16 cellular contexts compared by ENCODE assay signal in genomic region chr11:48049036-48049435, GRCh38.
DNase-seq lines count a peak whose midpoint lies in the region; TF ChIP-seq lines count a peak whose summit lies in the region.
"Had no signal": no experiment of that assay in that cellular context is flagged by ENCODE, and none has a peak within 500 bp of the region (broad histone marks: within the 10 kb centered on the region; RNA-seq: fewer than 3 reads in every experiment).

No MANE protein-coding gene starts in this region.

- peak overlapping the region; percentile 6 for H3K27ac ChIP-seq in caudate nucleus (ENCODE audit: low read depth, low read length)
- H3K27ac ChIP-seq in osteoblast (ENCODE audit: low read depth, low read length), result peak overlapping the region; percentile 8

- H3K4me1 Mint-ChIP-seq in CD14-positive monocyte, result peaks cover 84% of the 10 kb centered on the region
- H3K4me1 Mint-ChIP-seq in HFFc6 (ENCODE audit: low read depth), result peaks cover 48% of the 10 kb centered on the region

- H3K36me3 Mint-ChIP-seq in CD14-positive monocyte (peaks cover 26 to 39% of the 10 kb centered on the region in 2 donors), HFFc6 (ENCODE audit: low read depth) (no peaks in the 10 kb centered on the region)

- H2AFZ ChIP-seq in osteoblast (ENCODE audit: low read length), result no peak overlapping the region

- H3K9me3 Mint-ChIP-seq in CD14-positive monocyte (peaks cover 0 to 3% (median 0%) of the 10 kb centered on the region in 7 donors), HFFc6 (no peaks in the 10 kb centered on the region)

- H3K27ac Mint-ChIP-seq in CD14-positive monocyte (peak overlapping the region in 5 of 7 donors; percentile 30 to 61 (median 35)), HFFc6 (peak overlapping the region; percentile 21; the same call in 1 of the 2 replicates)

- H3K27me3 ChIP-seq in osteoblast (ENCODE audit: insufficient read depth, low read length), result no peaks in the 10 kb centered on the region
- H3K27me3 ChIP-seq: BE2C had no signal

- H3K4me1 ChIP-seq in osteoblast (ENCODE audit: insufficient read depth, low read length), result peaks cover 14% of the 10 kb centered on the region
- H3K4me1 ChIP-seq: BE2C had no signal

- H3K9me3 ChIP-seq in osteoblast (ENCODE audit: low read depth, low read length), result no peaks in the 10 kb centered on the region
- H3K9me3 ChIP-seq: BE2C had no signal

- H4K20me1 ChIP-seq in osteoblast (ENCODE audit: insufficient read depth, low read length), result peaks cover 13% of the 10 kb centered on the region

- H3K27me3 Mint-ChIP-seq in CD14-positive monocyte (ENCODE audit: low read depth in 3 of 3), result no peaks in the 10 kb centered on the region
- H3K27me3 Mint-ChIP-seq in HFFc6 (ENCODE audit: insufficient read depth), result no peaks in the 10 kb centered on the region

- intact Hi-C loops in CD14-positive monocyte (cut with micrococcal nuclease), result no loop called here

- H3K79me2 ChIP-seq in osteoblast (ENCODE audit: insufficient read depth, low read length), result peaks cover 76% of the 10 kb centered on the region

- H3K4me3 Mint-ChIP-seq in CD14-positive monocyte (no peak overlapping the region), HFFc6 (no peak overlapping the region)
- H3K4me3 Mint-ChIP-seq: activated CD8-positive, alpha-beta T cell treated with anti-CD3 and anti-CD28 coated beads, Interleukin-2, amount 10 ng/mL, durations not matched to agents 7 days and 5 days had no signal

- in situ Hi-C loops in GM13976 (cut with MboI; ENCODE audit: low sequenced_read_pairs, unreplicated experiment), result no loop called here

- DNase-seq in CD14-positive monocyte (ENCODE audit: low spot score) (no peak), HFFc6 (no peak), caudate nucleus (lab: John Stamatoyannopoulos, UW) (peak in 1 of 61 donors; percentile 33), osteoblast (ENCODE audit: insufficient read length, low spot score, missing footprints) (no peak), foreskin melanocyte (no peak), GM13976 (ENCODE audit: low spot score) (no peak), cerebellar cortex (ENCODE audit: low spot score) (no peak)
- DNase-seq: activated CD8-positive, alpha-beta T cell treated with anti-CD3 and anti-CD28 coated beads, Interleukin-2, amount 10 ng/mL, durations not matched to agents 7 days and 5 days; activated effector memory CD4-positive, alpha-beta T cell treated with anti-CD3 and anti-CD28 coated beads, Interleukin-2, amount 50 U/mL, for 16 hours; BE2C; Kasumi-1; left colon; NCI-H1436; NCI-H345; SIG-M5; stimulated activated CD4-positive, alpha-beta T cell treated with anti-CD3 and anti-CD28 coated beads, Interleukin-12 subunit alpha, Interleukin-12 subunit beta, amount 100 ng/mL, for 4 hours had no signal

- no peaks in the 10 kb centered on the region for H3K36me3 ChIP-seq in osteoblast (ENCODE audit: insufficient read depth, low read length)
- H3K36me3 ChIP-seq: BE2C had no signal

- H3K4me2 ChIP-seq in osteoblast (ENCODE audit: insufficient read depth, low read length), result no peak overlapping the region

- no peak for TF ChIP-seq CTCF in CD14-positive monocyte (IDR thresholded peaks at IDR 0.05)
- no peak for TF ChIP-seq CTCF in HFFc6 (IDR thresholded peaks at IDR 0.05)
- TF ChIP-seq CTCF in osteoblast (IDR thresholded peaks at IDR 0.05; ENCODE audit: extremely low read depth, low read depth, low read length), result no peak
- TF ChIP-seq CTCF in GM13976 (IDR thresholded peaks at IDR 0.05; ENCODE audit: borderline replicate concordance, control extremely low read depth, extremely low read depth, insufficient read depth, missing control alignments), result no peak

- H3K4me3 ChIP-seq in osteoblast (ENCODE audit: insufficient read depth, low read length), result no peak overlapping the region
